9 cellular contexts compared by ENCODE assay signal in genomic region chr19:46133101-46133627, GRCh38. TPM values are rescaled to one million over a fixed set of nuclear protein-coding genes. Genes with fewer than 3 reads are reported as not detected.
DNase-seq lines count a peak whose midpoint lies in the region; ATAC-seq and TF ChIP-seq lines count a peak whose summit lies in the region.
"Had no signal": no experiment of that assay in that cellular context is flagged by ENCODE, and none has a peak within 500 bp of the region (broad histone marks: within the 10 kb centered on the region; RNA-seq: fewer than 3 reads in every experiment).

No MANE protein-coding gene starts in this region.

- no peaks in the 10 kb centered on the region for H4K20me1 ChIP-seq in neural progenitor cell (ENCODE audit: low read depth)

- H3K36me3 Mint-ChIP-seq in neural progenitor cell: peaks cover 4% of the 10 kb centered on the region

- H3K4me2 ChIP-seq in neural progenitor cell: peak overlapping the region; percentile 48

- H3K79me2 ChIP-seq in neural progenitor cell (ENCODE audit: low read depth): no peaks in the 10 kb centered on the region

- peak overlapping the region; percentile 66 for H3K9ac ChIP-seq in neural progenitor cell

- H3K9me3 ChIP-seq in cardiac muscle cell (ENCODE audit: low read depth) (no peaks in the 10 kb centered on the region), neural progenitor cell (ENCODE audit: low read depth) (no peaks in the 10 kb centered on the region)

- peaks cover 21% of the 10 kb centered on the region for H3F3A ChIP-seq in neural progenitor cell (ENCODE audit: low read depth)

- H3K4me1 ChIP-seq in cardiac muscle cell (ENCODE audit: low read depth): peaks cover 14% of the 10 kb centered on the region
- peaks cover 27% of the 10 kb centered on the region for H3K4me1 ChIP-seq in neural progenitor cell

- DNase-seq in cardiac muscle cell (ENCODE audit: low read depth in 1 of 2, low spot score in 1 of 2) (peak; percentile 86 to 92), cardiac septum (ENCODE audit: low spot score) (no peak), RKO (ENCODE audit: low spot score) (peak; percentile 83), neural progenitor cell (ENCODE audit: low spot score) (peak; percentile 83)
- DNase-seq in activated CD4-positive, CD25-positive, alpha-beta regulatory T cell treated with anti-CD3 and anti-CD28 coated beads, Interleukin-2, amount 50 U/mL, for 72 hours: no peak
- DNase-seq: DND-41 had no signal

- H2AFZ ChIP-seq in neural progenitor cell (replicated peaks): no peak overlapping the region

- peak overlapping the region; percentile 99 for H3K27ac Mint-ChIP-seq in neural progenitor cell

- intact Hi-C loops in cardiac septum (cut with DNase I): no loop called here

- peaks cover 22% of the 10 kb centered on the region for H3K4me1 Mint-ChIP-seq in neural progenitor cell

- H3K9me3 Mint-ChIP-seq in neural progenitor cell: peaks cover 14% of the 10 kb centered on the region

- H3K27ac ChIP-seq in cardiac muscle cell: peak overlapping the region; percentile 99
- peak overlapping the region; percentile 96 for H3K27ac ChIP-seq in neural progenitor cell

- TF ChIP-seq CTCF in cardiac muscle cell (IDR thresholded peaks at IDR 0.05; ENCODE audit: low read depth, low read length) (no peak), neural progenitor cell (IDR thresholded peaks at IDR 0.05) (no peak)

- H3K27me3 ChIP-seq in cardiac muscle cell (no peaks in the 10 kb centered on the region), neural progenitor cell (no peaks in the 10 kb centered on the region)

- H3K36me3 ChIP-seq in cardiac muscle cell (no peaks in the 10 kb centered on the region), neural progenitor cell (no peaks in the 10 kb centered on the region)

- H3K27me3 Mint-ChIP-seq in neural progenitor cell (ENCODE audit: insufficient read depth, low read depth): no peaks in the 10 kb centered on the region

- peak overlapping the region; percentile 13 for H3K4me3 ChIP-seq in cardiac muscle cell
- peak overlapping the region; percentile 13 for H3K4me3 ChIP-seq in neural progenitor cell

- peak; percentile 60 for ATAC-seq in esophagus mucosa
- ATAC-seq in GM18517 (IDR thresholded peaks at IDR 0.05; ENCODE audit: unreplicated experiment): no peak
- no peak for ATAC-seq in GM18520 (IDR thresholded peaks at IDR 0.05; ENCODE audit: unreplicated experiment)

- peak overlapping the region; percentile 75 for H3K4me3 Mint-ChIP-seq in neural progenitor cell

RNA-seq across cellular contexts. Expression of gene IGFL3, which starts 8.7 kb away (rescaled TPM):
- total RNA-seq in cardiac muscle cell (not detected in 2 replicates), cardiac septum (not detected), esophagus mucosa (not detected), neural progenitor cell (ENCODE audit: low replicate concordance) (not detected in 2 replicates)
- 0.37 TPM in 1 of 2 replicates, not detected in the other for polyA plus RNA-seq in cardiac muscle cell

RNA-seq across cellular contexts. Expression of gene IGFL2, which starts 14.9 kb away (rescaled TPM):
- total RNA-seq in cardiac muscle cell (not detected in 2 replicates), cardiac septum (not detected), esophagus mucosa (2.3 TPM), neural progenitor cell (ENCODE audit: low replicate concordance) (not detected in 2 replicates)
- 0.56 TPM in 1 of 2 replicates, not detected in the other for polyA plus RNA-seq in cardiac muscle cell

Comparison
In these comparisons a context has a peak if more than half of its experiments do, and no peak if none do; other contexts are left out.
1. DNase-seq: peak in cardiac muscle cell (2 of 2), RKO (single experiment) and neural progenitor cell (single experiment); none in cardiac septum (single experiment) and activated CD4-positive, CD25-positive, alpha-beta regulatory T cell treated with anti-CD3 and anti-CD28 coated beads, Interleukin-2, amount 50 U/mL, for 72 hours (single experiment).